In the genomic region with DNA sequence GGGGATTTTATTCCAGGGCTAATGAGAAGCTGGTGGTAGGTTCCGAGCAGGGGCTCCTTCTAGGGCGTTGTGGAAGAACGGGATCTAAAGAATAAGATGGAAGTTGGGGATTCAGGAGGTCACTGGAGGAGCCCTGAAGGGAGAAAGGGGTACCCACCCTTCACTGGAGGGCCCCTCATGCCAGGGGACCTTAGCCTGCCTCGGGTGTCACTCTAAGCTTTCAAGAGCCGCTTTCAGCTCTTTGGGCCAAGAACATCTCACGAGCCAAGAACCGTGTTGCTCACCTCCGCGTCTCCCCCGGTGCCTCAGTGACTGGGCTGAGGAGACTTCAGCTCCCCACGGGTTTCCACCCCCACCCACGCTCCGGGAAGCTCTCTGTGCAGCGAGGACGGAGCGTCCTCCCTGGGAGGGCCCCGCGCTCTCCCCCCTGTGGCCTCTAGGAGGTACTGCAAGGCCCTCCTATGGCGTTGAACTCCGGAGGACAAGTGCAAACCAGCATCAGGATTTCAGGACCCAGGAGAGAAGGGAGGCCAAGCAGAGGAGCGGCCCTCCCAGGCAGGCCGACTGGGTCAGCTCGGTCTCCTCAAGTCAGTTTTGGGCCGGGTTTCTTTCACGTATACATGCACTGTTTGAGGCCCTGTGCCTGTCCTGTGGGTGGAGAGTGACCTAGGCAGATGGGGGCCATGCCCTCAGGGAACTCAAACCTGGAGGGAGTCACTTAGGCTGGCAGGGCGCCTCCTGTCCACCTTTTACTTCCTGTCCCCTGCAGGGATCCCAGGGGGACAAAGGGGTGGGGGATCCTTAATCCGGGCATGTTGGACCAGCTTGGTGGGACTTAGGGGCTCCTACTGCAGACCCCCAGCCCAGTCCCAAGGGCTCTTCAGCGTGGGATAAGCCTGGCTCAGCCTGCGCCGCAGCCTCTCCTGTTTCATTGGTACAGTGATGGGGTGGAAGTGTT, we compare ENCODE assay signal across 8 cellular contexts. TPM values are rescaled to one million over a fixed set of nuclear protein-coding genes. Genes with fewer than 3 reads are reported as not detected.
DNase-seq lines count a peak whose midpoint lies in the region; ATAC-seq and TF ChIP-seq lines count a peak whose summit lies in the region.

No MANE protein-coding gene starts in this region.

- peak overlapping the region in 2 of 59 donors; percentile 34 to 46 for H3K27ac ChIP-seq in dorsolateral prefrontal cortex

- H3K27ac Mint-ChIP-seq in activated CD4-positive, alpha-beta memory T cell treated with anti-CD3 and anti-CD28 coated beads for 36 hours: no peak overlapping the region

- H3K4me1 Mint-ChIP-seq in activated CD4-positive, alpha-beta memory T cell treated with anti-CD3 and anti-CD28 coated beads for 36 hours (ENCODE audit: low read depth): peaks cover 5% of the 10 kb centered on the region

- H3K4me3 ChIP-seq in AG09309 (ENCODE audit: control insufficient read depth, low read depth, low read length): no peak overlapping the region
- peak overlapping the region in 32 of 59 donors; percentile 2 to 49 (median 34) for H3K4me3 ChIP-seq in dorsolateral prefrontal cortex

- peaks cover 0 to 5% (median 0%) of the 10 kb centered on the region in 45 donors for H3K27me3 ChIP-seq in dorsolateral prefrontal cortex

- H3K4me3 Mint-ChIP-seq in activated CD4-positive, alpha-beta memory T cell treated with anti-CD3 and anti-CD28 coated beads for 36 hours: no peak overlapping the region

- CTCF ChIA-PET in activated CD4-positive, alpha-beta memory T cell treated with anti-CD3 and anti-CD28 coated beads for 36 hours (lab: Charles Lee): interaction anchor here (0.6 to 4.7 kb wide), 41 partner anchors 9 to 436 kb away, joined by 3 to 77 read pairs (median 4); partner anchors contain the start of genes FFAR1 and FFAR3

- no peaks in the 10 kb centered on the region for H3K27me3 Mint-ChIP-seq in activated CD4-positive, alpha-beta memory T cell treated with anti-CD3 and anti-CD28 coated beads for 36 hours

- peak; percentile 98 for TF ChIP-seq CTCF in AG09309 (IDR thresholded peaks at IDR 0.05; ENCODE audit: control insufficient read depth, insufficient read depth, low read depth, low read length, missing control alignments)
- TF ChIP-seq CTCF in dorsolateral prefrontal cortex (IDR thresholded peaks at IDR 0.05 in 54 of 56, conservative IDR thresholded peaks at IDR 0.05 in 2 of 56; ENCODE audit: low read depth in 1 of 56, partially characterized antibody in 56 of 56): peak; percentile 61 to 98 (median 93)

- POLR2A ChIA-PET in activated CD4-positive, alpha-beta memory T cell treated with anti-CD3 and anti-CD28 coated beads for 36 hours (lab: Charles Lee): interaction anchor here (0.5 to 0.9 kb wide), 3 partner anchors 118 to 148 kb away, joined by 3 to 4 read pairs (median 3); no protein-coding TSS in a partner anchor

- no peaks in the 10 kb centered on the region for H3K9me3 Mint-ChIP-seq in activated CD4-positive, alpha-beta memory T cell treated with anti-CD3 and anti-CD28 coated beads for 36 hours

- H3K36me3 Mint-ChIP-seq in activated CD4-positive, alpha-beta memory T cell treated with anti-CD3 and anti-CD28 coated beads for 36 hours: no peaks in the 10 kb centered on the region

- DNase-seq in AG09309 (ENCODE audit: low read depth): no peak
- peak; percentile 69 for DNase-seq in NCI-H2196 treated with DMSO at 0.1 percent for 48 hours (lab: John Stamatoyannopoulos, UW; ENCODE audit: unreplicated experiment)
- peak; percentile 85 for DNase-seq in activated CD4-positive, alpha-beta memory T cell treated with anti-CD3 and anti-CD28 coated beads for 36 hours
- peak; percentile 30 to 87 (median 64) for DNase-seq in dorsolateral prefrontal cortex
- DNase-seq in medulla oblongata (ENCODE audit: extremely low spot score): peak; percentile 67
- DNase-seq in stimulated activated CD8-positive, alpha-beta memory T cell treated with anti-CD3 and anti-CD28 coated beads, Interleukin-15, amount 100 ng/mL, for 24 hours (ENCODE audit: low read depth): peak; percentile 61

- ATAC-seq in GM18511 (IDR thresholded peaks at IDR 0.05; ENCODE audit: unreplicated experiment) (peak; percentile 62), GM21529 (IDR thresholded peaks at IDR 0.05; ENCODE audit: unreplicated experiment) (no peak)

- intact Hi-C loops in activated CD4-positive, alpha-beta memory T cell treated with anti-CD3 and anti-CD28 coated beads for 36 hours (cut with micrococcal nuclease): loop anchor here (1.0 kb wide), 1 partner anchor 142 kb away; no protein-coding TSS in a partner anchor
- intact Hi-C loops in dorsolateral prefrontal cortex (cut with DNase I): loop anchor here (1.0 to 10.0 kb wide), 4 partner anchors 143 to 351 kb away; partner anchors contain the start of gene FXYD7 (in 1 of the 2)

RNA-seq across cellular contexts. Expression of gene KRTDAP, which starts 5.1 kb away (rescaled TPM):
- not detected for total RNA-seq in activated CD4-positive, alpha-beta memory T cell treated with anti-CD3 and anti-CD28 coated beads for 36 hours
- 1 to 10 TPM in 16 of 120 experiments, not detected in 104; 1.0 to 3.0 (median 1.5) TPM for total RNA-seq in dorsolateral prefrontal cortex

RNA-seq across cellular contexts. Expression of gene DMKN, which starts 18.1 kb away (rescaled TPM):
- total RNA-seq in activated CD4-positive, alpha-beta memory T cell treated with anti-CD3 and anti-CD28 coated beads for 36 hours: 1 to 10 TPM; 2.1 to 2.4 TPM
- 10 to 100 TPM; 10.5 to 46.4 (median 22.2) TPM for total RNA-seq in dorsolateral prefrontal cortex

RNA-seq across cellular contexts. Expression of gene SBSN, which starts 32.7 kb away (rescaled TPM):
- total RNA-seq in activated CD4-positive, alpha-beta memory T cell treated with anti-CD3 and anti-CD28 coated beads for 36 hours: under 1 TPM in 1 of 2 experiments, not detected in 1; 0.10 TPM
- total RNA-seq in dorsolateral prefrontal cortex: 1 to 10 TPM in 15 of 120 experiments, under 1 TPM in 52, not detected in 53; 0.23 to 2.7 (median 0.60) TPM

RNA-seq across cellular contexts. Expression of gene GAPDHS, which starts 37.9 kb away (rescaled TPM):
- not detected for total RNA-seq in activated CD4-positive, alpha-beta memory T cell treated with anti-CD3 and anti-CD28 coated beads for 36 hours
- total RNA-seq in dorsolateral prefrontal cortex: under 1 TPM in 6 of 120 experiments, not detected in 114; 0.26 to 0.94 (median 0.38) TPM

RNA-seq across cellular contexts. Expression of gene FFAR2, which starts 47.3 kb away (rescaled TPM):
- total RNA-seq in activated CD4-positive, alpha-beta memory T cell treated with anti-CD3 and anti-CD28 coated beads for 36 hours: not detected
- total RNA-seq in dorsolateral prefrontal cortex: 1 to 10 TPM in 5 of 120 experiments, under 1 TPM in 33, not detected in 82; 0.21 to 2.7 (median 0.51) TPM
